13 cellular contexts compared by ENCODE assay signal in the genomic region with DNA sequence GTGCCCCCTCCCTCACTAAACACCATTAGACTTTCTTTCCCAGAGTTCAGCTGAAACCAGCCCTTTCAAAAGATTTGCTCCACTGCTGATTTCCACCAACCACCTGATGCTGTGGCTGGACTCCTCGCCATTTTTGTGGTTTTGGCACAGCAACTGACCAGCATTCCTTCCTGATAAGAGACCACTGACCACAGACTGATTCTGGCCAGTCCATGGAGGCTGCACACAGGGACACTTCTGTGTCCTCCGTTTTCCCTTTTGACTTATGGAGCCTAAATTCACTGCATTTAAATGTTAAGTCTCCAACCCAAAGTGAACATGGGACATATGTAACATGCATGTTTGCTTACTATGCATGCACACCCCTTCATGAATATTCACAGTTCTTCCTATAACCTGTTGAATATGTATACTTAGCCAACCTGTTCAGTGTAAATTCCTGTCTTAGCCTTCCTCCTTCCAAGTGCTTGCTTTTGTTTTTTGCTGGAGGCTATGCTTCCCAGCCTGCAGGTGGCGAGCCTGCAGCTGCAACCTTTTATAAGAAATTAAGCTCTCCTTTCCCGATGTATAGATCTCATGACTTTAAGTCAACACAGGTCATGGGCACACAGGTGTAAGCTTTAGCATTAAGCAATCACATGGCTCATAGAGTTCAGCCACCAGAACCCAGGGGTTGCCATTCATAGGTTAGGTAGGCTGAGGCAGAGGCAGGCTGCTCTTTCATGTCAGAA.
DNase-seq lines count a peak whose midpoint lies in the region; ATAC-seq, FAIRE-seq and TF ChIP-seq lines count a peak whose summit lies in the region.
"Had no signal": no experiment of that assay in that cellular context is flagged by ENCODE, and none has a peak within 500 bp of the region (broad histone marks: within the 10 kb centered on the region; RNA-seq: fewer than 3 reads in every experiment).

No MANE protein-coding gene starts in this region.

- FAIRE-seq in H54 (lab: Jason Lieb, UNC) = peak; percentile 27

- no peak overlapping the region for H3K4me3 ChIP-seq in AG04450 (ENCODE audit: low read depth, low read length)

- H3K27me3 ChIP-seq in AG04450 (ENCODE audit: control insufficient read depth, insufficient read depth, low read length) (peaks cover 4% of the 10 kb centered on the region), foreskin keratinocyte (no peaks in the 10 kb centered on the region)

- no peak for TF ChIP-seq POLR2A in H54 (IDR thresholded peaks at IDR 0.05; ENCODE audit: low read depth, low read length)

- ATAC-seq in foreskin keratinocyte (peak; percentile 19), GM18502 (IDR thresholded peaks at IDR 0.05; ENCODE audit: poor library complexity, unreplicated experiment) (no peak)
- no peak for ATAC-seq in activated T-helper 17 cell treated with anti-CD3 and anti-CD28 coated beads, Interleukin-2, amount 50 U/mL, for 72 hours (replicated peaks)
- no peak for ATAC-seq in natural killer cell treated with Interleukin-12 subunit alpha and Interleukin-12 subunit beta and Interleukin-15 and Interleukin-18, amount 100 ng/mL, for 72 hours
- ATAC-seq: activated CD8-positive, alpha-beta T cell treated with anti-CD3 and anti-CD28 coated beads for 36 hours; left lobe of liver had no signal

- CTCF ChIA-PET in AG04450 (lab: Charles Lee) = interaction anchor here (0.9 kb wide), 1 partner anchor 16 kb away, joined by 4 read pairs; no protein-coding TSS in a partner anchor

- H3K9me3 ChIP-seq in AG04450 (ENCODE audit: control insufficient read depth, insufficient read depth, low read length) = no peaks in the 10 kb centered on the region

- POLR2A ChIA-PET in AG04450 (lab: Yijun Ruan, JAX) = no interaction called here

- H3K4me3 Mint-ChIP-seq in activated T-helper 17 cell treated with anti-CD3 and anti-CD28 coated beads, Interleukin-2, amount 50 U/mL, for 72 hours = no peak overlapping the region
- no peak overlapping the region for H3K4me3 Mint-ChIP-seq in natural killer cell treated with Interleukin-12 subunit alpha and Interleukin-12 subunit beta and Interleukin-15 and Interleukin-18, amount 100 ng/mL, for 72 hours
- H3K4me3 Mint-ChIP-seq: activated CD8-positive, alpha-beta T cell treated with anti-CD3 and anti-CD28 coated beads for 36 hours; dendritic cell treated with granulocyte-macrophage colony-stimulating factor and Interleukin-4, amounts not matched to agents 40 ng/mL and 50 ng/mL, for 4 days had no signal

- DNase-seq in AG04450 (ENCODE audit: low read depth, low spot score) (no peak), H54 (ENCODE audit: insufficient read length, low spot score) (peak; percentile 16), RPMI7951 (ENCODE audit: low read depth) (peak; percentile 82), foreskin keratinocyte (peak in 1 of 2 donors; percentile 56), DMS79 treated with DMSO at 0.1 percent for 48 hours (lab: John Stamatoyannopoulos, UW) (no peak)
- no peak for DNase-seq in natural killer cell treated with Interleukin-12 subunit alpha and Interleukin-12 subunit beta and Interleukin-15 and Interleukin-18, amount 100 ng/mL, for 72 hours (ENCODE audit: low spot score)
- DNase-seq: activated CD8-positive, alpha-beta T cell treated with anti-CD3 and anti-CD28 coated beads for 36 hours; GF-D8; stimulated activated naive CD4-positive, alpha-beta T cell had no signal

- no peaks in the 10 kb centered on the region for H3K36me3 Mint-ChIP-seq in activated T-helper 17 cell treated with anti-CD3 and anti-CD28 coated beads, Interleukin-2, amount 50 U/mL, for 72 hours (ENCODE audit: low read depth)
- H3K36me3 Mint-ChIP-seq in natural killer cell treated with Interleukin-12 subunit alpha and Interleukin-12 subunit beta and Interleukin-15 and Interleukin-18, amount 100 ng/mL, for 72 hours = no peaks in the 10 kb centered on the region

- peaks cover 22% of the 10 kb centered on the region for H3K4me1 ChIP-seq in foreskin keratinocyte

- H3K27me3 Mint-ChIP-seq in activated T-helper 17 cell treated with anti-CD3 and anti-CD28 coated beads, Interleukin-2, amount 50 U/mL, for 72 hours = peaks cover 7% of the 10 kb centered on the region
- peaks cover 21% of the 10 kb centered on the region in 2 donors for H3K27me3 Mint-ChIP-seq in natural killer cell treated with Interleukin-12 subunit alpha and Interleukin-12 subunit beta and Interleukin-15 and Interleukin-18, amount 100 ng/mL, for 72 hours
- H3K27me3 Mint-ChIP-seq: dendritic cell treated with granulocyte-macrophage colony-stimulating factor and Interleukin-4, amounts not matched to agents 40 ng/mL and 50 ng/mL, for 4 days had no signal

- TF ChIP-seq CTCF in AG04450 (IDR thresholded peaks at IDR 0.05; ENCODE audit: low read depth, low read length) (peak; percentile 24), foreskin keratinocyte (conservative IDR thresholded peaks at IDR 0.05) (peak; percentile 70)

- no peak overlapping the region for H3K27ac ChIP-seq in AG04450 (ENCODE audit: low read depth, low read length)
- H3K27ac ChIP-seq in foreskin keratinocyte = no peak overlapping the region

- no peaks in the 10 kb centered on the region for H3K4me1 Mint-ChIP-seq in activated T-helper 17 cell treated with anti-CD3 and anti-CD28 coated beads, Interleukin-2, amount 50 U/mL, for 72 hours
- no peaks in the 10 kb centered on the region for H3K4me1 Mint-ChIP-seq in natural killer cell treated with Interleukin-12 subunit alpha and Interleukin-12 subunit beta and Interleukin-15 and Interleukin-18, amount 100 ng/mL, for 72 hours (ENCODE audit: low read depth in 2 of 2)

- H3K9me3 Mint-ChIP-seq in activated T-helper 17 cell treated with anti-CD3 and anti-CD28 coated beads, Interleukin-2, amount 50 U/mL, for 72 hours = no peaks in the 10 kb centered on the region
- H3K9me3 Mint-ChIP-seq in natural killer cell treated with Interleukin-12 subunit alpha and Interleukin-12 subunit beta and Interleukin-15 and Interleukin-18, amount 100 ng/mL, for 72 hours = no peaks in the 10 kb centered on the region
- H3K9me3 Mint-ChIP-seq: activated CD8-positive, alpha-beta T cell treated with anti-CD3 and anti-CD28 coated beads for 36 hours; dendritic cell treated with granulocyte-macrophage colony-stimulating factor and Interleukin-4, amounts not matched to agents 40 ng/mL and 50 ng/mL, for 4 days had no signal

- H3K27ac Mint-ChIP-seq in activated T-helper 17 cell treated with anti-CD3 and anti-CD28 coated beads, Interleukin-2, amount 50 U/mL, for 72 hours = no peak overlapping the region
- H3K27ac Mint-ChIP-seq in natural killer cell treated with Interleukin-12 subunit alpha and Interleukin-12 subunit beta and Interleukin-15 and Interleukin-18, amount 100 ng/mL, for 72 hours = no peak overlapping the region
- H3K27ac Mint-ChIP-seq: activated CD8-positive, alpha-beta T cell treated with anti-CD3 and anti-CD28 coated beads for 36 hours; dendritic cell treated with granulocyte-macrophage colony-stimulating factor and Interleukin-4, amounts not matched to agents 40 ng/mL and 50 ng/mL, for 4 days had no signal

Comparison
In these comparisons a context has a peak if more than half of its experiments do, and no peak if none do; other contexts are left out.
1. DNase-seq: peak in H54 (single experiment) and RPMI7951 (single experiment); none in AG04450 (single experiment), DMS79 treated with DMSO at 0.1 percent for 48 hours (single experiment) and natural killer cell treated with Interleukin-12 subunit alpha and Interleukin-12 subunit beta and Interleukin-15 and Interleukin-18, amount 100 ng/mL, for 72 hours (single experiment).